Comparison of ENCODE assay signal across 20 cellular contexts in the genomic region with DNA sequence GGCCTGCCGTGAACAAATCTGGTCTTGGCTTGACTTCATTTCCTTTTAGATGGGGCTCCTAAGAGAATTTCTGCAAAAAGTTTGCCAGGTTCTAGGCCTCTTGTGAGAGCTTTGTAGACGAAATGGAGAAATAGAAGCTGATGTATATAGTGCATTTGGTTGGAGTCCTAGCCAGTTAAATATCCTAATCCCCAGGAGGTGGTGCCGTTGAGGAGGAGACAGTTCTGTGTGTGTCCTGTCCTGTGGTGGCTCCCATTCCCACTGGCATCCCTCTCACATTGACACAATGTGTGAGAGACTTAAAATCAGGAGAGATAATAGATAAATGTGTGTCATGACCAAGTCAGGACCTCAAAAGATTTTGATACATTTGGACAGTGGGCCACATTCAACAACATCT. TPM values are rescaled to one million over a fixed set of nuclear protein-coding genes. Genes with fewer than 3 reads are reported as not detected.
DNase-seq lines count a peak whose midpoint lies in the region; ATAC-seq, FAIRE-seq and TF ChIP-seq lines count a peak whose summit lies in the region.
"Had no signal": no experiment of that assay in that cellular context is flagged by ENCODE, and none has a peak within 500 bp of the region (broad histone marks: within the 10 kb centered on the region; RNA-seq: fewer than 3 reads in every experiment).

No MANE protein-coding gene starts in this region.

- TF ChIP-seq POLR2A in HepG2 (IDR thresholded peaks at IDR 0.05; ENCODE audit: insufficient read depth in 1 of 2, low read depth in 2 of 2, low read length in 2 of 2) (no peak), right lobe of liver (IDR thresholded peaks at IDR 0.05) (no peak)

- in situ Hi-C loops in HepG2 (cut with HindIII; ENCODE audit: extremely low pct_ligation_motif_present, low pct_unique_long_range_greater_than_20kb), result no loop called here

- H3K9me2 ChIP-seq in OCI-LY7 (ENCODE audit: insufficient read depth, low read length), result no peaks in the 10 kb centered on the region
- H3K9me2 ChIP-seq: SK-N-SH had no signal

- no peak overlapping the region for H3K27ac Mint-ChIP-seq in endodermal cell
- H3K27ac Mint-ChIP-seq: CD4-positive, alpha-beta T cell had no signal

- WGBS in HepG2 (ENCODE audit: low lambda C conversion rate), result 32% methylated on average over 3 of the region's 3 CpGs
- WGBS in right lobe of liver (ENCODE audit: insufficient coverage, low coverage, low lambda C conversion rate, missing lambda C conversion rate), result 63% methylated on average over 3 of the region's 3 CpGs
- 87 to 100% methylated on average over 1 to 3 of the region's 3 CpGs for WGBS in endodermal cell (ENCODE audit: insufficient coverage in 1 of 2, insufficient read length in 1 of 2), 2 experiments

- POLR2A ChIA-PET in HepG2 (lab: Yijun Ruan, JAX), result no interaction called here
- POLR2A ChIA-PET in OCI-LY7 (lab: Charles Lee), result interaction anchor here (0.7 kb wide), 1 partner anchor 1202 kb away, joined by 3 read pairs; no protein-coding TSS in a partner anchor

- H3K27ac ChIP-seq in HepG2 (ENCODE audit: extremely low read length, insufficient read depth, low read length) (no peak overlapping the region), right lobe of liver (no peak overlapping the region), OCI-LY7 (ENCODE audit: low read depth, low read length, poor library complexity, severe bottlenecking) (no peak overlapping the region), endodermal cell (ENCODE audit: low read depth, low read length) (no peak overlapping the region)

- H3K4me3 Mint-ChIP-seq in endodermal cell, result no peak overlapping the region
- H3K4me3 Mint-ChIP-seq: CD4-positive, alpha-beta T cell had no signal

- H3K27me3 ChIP-seq in HepG2 (ENCODE audit: control insufficient read depth in 1 of 2, insufficient read depth in 2 of 2, low read length in 2 of 2), result no peaks in the 10 kb centered on the region
- no peaks in the 10 kb centered on the region for H3K27me3 ChIP-seq in right lobe of liver
- no peaks in the 10 kb centered on the region for H3K27me3 ChIP-seq in endodermal cell (ENCODE audit: control insufficient read depth, insufficient read depth, low read length, poor library complexity, severe bottlenecking)

- no peaks in the 10 kb centered on the region for H3K27me3 Mint-ChIP-seq in endodermal cell (ENCODE audit: insufficient read depth)
- H3K27me3 Mint-ChIP-seq: CD4-positive, alpha-beta T cell had no signal

- intact Hi-C loops in HepG2 (cut with micrococcal nuclease; ENCODE audit: unreplicated experiment), result no loop called here
- intact Hi-C loops in right lobe of liver (cut with DNase I), result no loop called here
- intact Hi-C loops in OCI-LY7 (cut with micrococcal nuclease; ENCODE audit: unreplicated experiment), result no loop called here

- H3K9me3 ChIP-seq in HepG2 (ENCODE audit: low read length), result no peaks in the 10 kb centered on the region
- no peaks in the 10 kb centered on the region for H3K9me3 ChIP-seq in right lobe of liver
- no peaks in the 10 kb centered on the region for H3K9me3 ChIP-seq in OCI-LY7 (ENCODE audit: low read length)
- peaks cover 26% of the 10 kb centered on the region for H3K9me3 ChIP-seq in endodermal cell (ENCODE audit: control insufficient read depth, low read length)
- H3K9me3 ChIP-seq: Caco-2 had no signal

- H3K4me2 ChIP-seq in HepG2 (ENCODE audit: low read depth, low read length) (no peak overlapping the region), OCI-LY7 (ENCODE audit: low read length) (no peak overlapping the region)
- H3K4me2 ChIP-seq: SK-N-SH had no signal

- H3K36me3 ChIP-seq in HepG2 (replicated peaks in 1 of 2; ENCODE audit: control insufficient read depth in 1 of 2, insufficient read depth in 2 of 2, low read length in 2 of 2) (no peaks in the 10 kb centered on the region), right lobe of liver (no peaks in the 10 kb centered on the region), OCI-LY7 (ENCODE audit: insufficient read depth, low read length) (no peaks in the 10 kb centered on the region), endodermal cell (ENCODE audit: control insufficient read depth, insufficient read depth, low read length) (no peaks in the 10 kb centered on the region)

- H2AFZ ChIP-seq in HepG2 (ENCODE audit: low read length) (no peak overlapping the region), OCI-LY7 (ENCODE audit: low read length) (no peak overlapping the region)

- no peak for FAIRE-seq in HepG2 (lab: Jason Lieb, UNC)

- CTCF ChIA-PET in HepG2 (lab: Yijun Ruan, JAX; ENCODE audit: low intra/inter-chr PET ratio, low total read pairs), result no interaction called here
- CTCF ChIA-PET in OCI-LY7 (lab: Charles Lee; ENCODE audit: unreplicated experiment), result no interaction called here

- no peak overlapping the region for H3K9ac ChIP-seq in HepG2 (ENCODE audit: insufficient read depth, low read depth, low read length)
- no peak overlapping the region for H3K9ac ChIP-seq in endodermal cell (ENCODE audit: extremely low read depth, low read length, poor library complexity, severe bottlenecking)
- H3K9ac ChIP-seq: SK-N-SH had no signal

- BruUV-seq in HepG2 (replicated peaks; lab: Mats Ljungman, UMichigan) (no TSS peak), OCI-LY7 (replicated peaks; lab: Mats Ljungman, UMichigan) (no TSS peak)

- peak; percentile 52 for ATAC-seq in HepG2
- ATAC-seq in right lobe of liver, result no peak
- ATAC-seq in GM21360 (IDR thresholded peaks at IDR 0.05; ENCODE audit: unreplicated experiment), result no peak

- TF ChIP-seq CTCF in HepG2 (CRISPR knock-in tag; IDR thresholded peaks at IDR 0.05), result peak; percentile 18; the same call in 1 of the 2 replicates
- no peak for TF ChIP-seq CTCF in right lobe of liver (IDR thresholded peaks at IDR 0.05)
- TF ChIP-seq CTCF in OCI-LY7 (conservative IDR thresholded peaks at IDR 0.05; ENCODE audit: low read length), result 0 out of 2 replicates have a peak, but pooled peaks have one; percentile 27
- TF ChIP-seq CTCF in endodermal cell (conservative IDR thresholded peaks at IDR 0.05), result peak; percentile 46

- H3K4me3 ChIP-seq in HepG2 (replicated peaks in 1 of 3; ENCODE audit: insufficient read depth in 1 of 3, low read depth in 2 of 3, low read length in 3 of 3) (no peak overlapping the region), right lobe of liver (no peak overlapping the region), OCI-LY7 (ENCODE audit: low read depth, low read length, poor library complexity, severe bottlenecking) (no peak overlapping the region), endodermal cell (ENCODE audit: low read length) (no peak overlapping the region)

- H3K4me1 ChIP-seq in HepG2 (ENCODE audit: insufficient read depth, low read length) (peaks cover 21% of the 10 kb centered on the region), right lobe of liver (peaks cover 0 to 9% (median 4%) of the 10 kb centered on the region in 4 donors), OCI-LY7 (ENCODE audit: insufficient read depth, low read length, poor library complexity, severe bottlenecking) (peaks cover 6% of the 10 kb centered on the region), endodermal cell (ENCODE audit: control insufficient read depth, insufficient read depth, low read length) (peaks cover 3% of the 10 kb centered on the region)
- H3K4me1 ChIP-seq: Caco-2 had no signal

- H3K9me3 Mint-ChIP-seq in endodermal cell, result peaks cover 14% of the 10 kb centered on the region
- H3K9me3 Mint-ChIP-seq: CD4-positive, alpha-beta T cell had no signal

- DNase-seq in HepG2 (ENCODE audit: low spot score), result no peak
- DNase-seq in right lobe of liver, result no peak
- no peak for DNase-seq in OCI-LY7 (ENCODE audit: low spot score)
- peak; percentile 58 for DNase-seq in endodermal cell
- no peak for DNase-seq in NCI-H1417 (lab: John Stamatoyannopoulos, UW)
- no peak for DNase-seq in DMS79 (lab: John Stamatoyannopoulos, UW)
- DNase-seq in NCI-H69 (lab: John Stamatoyannopoulos, UW), result no peak
- DNase-seq: Caco-2; CD4-positive, alpha-beta T cell; KG1; NCI-H1048; NCI-H1436 treated with DMSO at 0.1 percent for 48 hours; NCI-H2029 treated with DMSO at 0.1 percent for 48 hours; NCI-H2171 treated with DMSO at 0.1 percent for 48 hours; NCI-H446; NK-92 treated with Interleukin-12 subunit alpha and Interleukin-12 subunit beta, amount 100 ng/mL, for 24 hours; RPMI8226; SHP77 treated with DMSO at 0.1 percent for 48 hours; SK-N-SH had no signal

- H4K20me1 ChIP-seq in HepG2 (ENCODE audit: insufficient read depth, low read length) (no peaks in the 10 kb centered on the region), OCI-LY7 (ENCODE audit: insufficient read depth, low read length) (no peaks in the 10 kb centered on the region)

- TF ChIP-seq RAD21 in HepG2 (CRISPR knock-in tag; IDR thresholded peaks at IDR 0.05), result no peak

- H3K36me3 Mint-ChIP-seq in endodermal cell (ENCODE audit: low read depth), result peaks cover 3% of the 10 kb centered on the region

- TF ChIP-seq EP300 in HepG2 (IDR thresholded peaks at IDR 0.05; ENCODE audit: low read depth in 2 of 2, low read length in 2 of 2), result no peak
- no peak for TF ChIP-seq EP300 in HepG2 (CRISPR knock-in tag; IDR thresholded peaks at IDR 0.05; ENCODE audit: borderline replicate concordance)

- H3K79me2 ChIP-seq in HepG2 (ENCODE audit: insufficient read depth, low read length), result no peaks in the 10 kb centered on the region
- no peaks in the 10 kb centered on the region for H3K79me2 ChIP-seq in OCI-LY7 (ENCODE audit: insufficient read depth, low read depth, low read length)

- peaks cover 6% of the 10 kb centered on the region for H3K4me1 Mint-ChIP-seq in endodermal cell

RNA-seq across cellular contexts. Expression of gene DNER, which starts 34.6 kb away (rescaled TPM):
- total RNA-seq in HepG2 (2016; rRNA removed; fragmentation: Illumina TruSeq; extraction: Trizol) (not detected in 2 replicates), right lobe of liver (under 1 TPM in 1 of 6 experiments, not detected in 5; 0.13 TPM), OCI-LY7 (2022) (not detected in 2 replicates), endodermal cell (under 1 TPM; 0.11 to 0.18 TPM)
- total RNA-seq in HepG2 (2016; cell fraction: cytosol; rRNA removed; fragmentation: Illumina TruSeq; extraction: Trizol; ENCODE audit: low read depth), result not detected in 2 replicates
- not detected in 2 replicates for total RNA-seq in HepG2 (2016; cell fraction: insoluble cytoplasmic fraction; rRNA removed; fragmentation: Illumina TruSeq; extraction: Trizol)
- not detected in 2 replicates for total RNA-seq in HepG2 (2016; cell fraction: membrane; rRNA removed; fragmentation: Illumina TruSeq; extraction: Trizol)
- total RNA-seq in HepG2 (2016; cell fraction: nucleus; rRNA removed; fragmentation: Illumina TruSeq; extraction: Trizol), result not detected in 2 replicates
- polyA plus RNA-seq in HepG2 (2011; rRNA removed), result not detected in 2 replicates
- polyA plus RNA-seq in HepG2 (2011; cell fraction: cytosol; rRNA removed), result not detected in 2 replicates
- polyA plus RNA-seq in HepG2 (2011; cell fraction: nucleus; rRNA removed), result not detected in 2 replicates
- polyA plus RNA-seq in HepG2 (2012), result not detected in 2 replicates
- not detected in 2 replicates for polyA plus RNA-seq in HepG2 (2016; cell fraction: cytosol; fragmentation: Illumina TruSeq; extraction: Trizol; ENCODE audit: low read depth)
- polyA plus RNA-seq in HepG2 (2016; cell fraction: insoluble cytoplasmic fraction; fragmentation: Illumina TruSeq; extraction: Trizol; ENCODE audit: low read depth), result not detected in 2 replicates
- polyA plus RNA-seq in HepG2 (2016; cell fraction: membrane; fragmentation: Illumina TruSeq; extraction: Trizol; ENCODE audit: low read depth), result not detected in 2 replicates
- polyA plus RNA-seq in HepG2 (2016; cell fraction: nucleus; fragmentation: Illumina TruSeq; extraction: Trizol; ENCODE audit: insufficient read depth, low read depth), result not detected in 2 replicates
- polyA minus RNA-seq in HepG2 (2011; rRNA and poly(A)+ RNA removed; ENCODE audit: low replicate concordance), result 22.4 TPM in 1 of 2 replicates, not detected in the other
- polyA minus RNA-seq in HepG2 (2011; cell fraction: cytosol; rRNA and poly(A)+ RNA removed), result not detected in 2 replicates
- not detected in 2 replicates for polyA minus RNA-seq in HepG2 (2011; cell fraction: nucleus; rRNA and poly(A)+ RNA removed)
- total RNA-seq in OCI-LY7 (2014; rRNA removed; shearing (Covaris generic)), result not detected in 2 replicates
- polyA plus RNA-seq in endodermal cell (2013, experiment 1 of 2), result 55.8 TPM
- polyA plus RNA-seq in endodermal cell (2013, experiment 2 of 2), result 55.3 TPM
- total RNA-seq: Caco-2; CD4-positive, alpha-beta T cell had no signal

Comparison
In these comparisons a context has a peak if more than half of its experiments do, and no peak if none do; other contexts are left out.
1. CTCF ChIP-seq: peak in HepG2 (single experiment), OCI-LY7 (single experiment) and endodermal cell (single experiment); none in right lobe of liver (0 of 4).